37 cellular contexts compared by ENCODE assay signal in the genomic region with DNA sequence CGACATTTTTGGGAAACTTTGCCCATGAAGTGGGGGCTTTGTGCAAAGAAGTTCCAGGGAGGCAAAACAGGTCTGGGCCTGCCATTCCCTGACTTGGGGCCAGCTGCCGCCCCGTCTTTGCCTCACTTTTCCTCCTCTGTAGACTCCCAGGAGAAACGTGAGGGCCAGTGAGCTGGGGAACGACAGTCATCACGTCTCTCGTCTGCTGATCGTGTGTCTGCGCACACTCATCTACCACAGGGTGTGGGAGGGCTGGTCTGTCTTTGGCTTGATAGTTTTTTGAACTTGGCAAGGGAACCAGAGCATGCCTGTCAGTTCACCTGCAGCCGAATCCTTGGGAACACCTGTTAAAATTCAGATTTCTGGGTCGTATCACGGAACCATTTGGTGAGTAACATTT. TPM values are rescaled to one million over a fixed set of nuclear protein-coding genes. Genes with fewer than 3 reads are reported as not detected.
"Had no signal": no experiment of that assay in that cellular context is flagged by ENCODE, and none has a peak within 500 bp of the region (broad histone marks: within the 10 kb centered on the region; RNA-seq: fewer than 3 reads in every experiment).

No MANE protein-coding gene starts in this region.

- H3K27me3 ChIP-seq: pancreas, right atrium auricular region, sigmoid colon, stomach, thyroid gland, vagina had no signal

- H3K27ac Mint-ChIP-seq: immature natural killer cell; mesothelial cell of epicardium; natural killer cell treated with Interleukin-12 subunit alpha and Interleukin-12 subunit beta and Interleukin-15 and Interleukin-18, amount 100 ng/mL, for 72 hours; progenitor cell of endocrine pancreas; stimulated activated effector memory CD8-positive, alpha-beta T cell treated with anti-CD3 and anti-CD28 coated beads, Interleukin-12 subunit alpha, Interleukin-12 subunit beta, amount 100 ng/mL, for 72 hours had no signal

- H3K36me3 Mint-ChIP-seq: naive B cell; natural killer cell treated with Interleukin-12 subunit alpha and Interleukin-12 subunit beta and Interleukin-15 and Interleukin-18, amount 100 ng/mL, for 72 hours; stimulated activated effector memory CD8-positive, alpha-beta T cell treated with anti-CD3 and anti-CD28 coated beads, Interleukin-12 subunit alpha, Interleukin-12 subunit beta, amount 100 ng/mL, for 72 hours had no signal

- H3K9me3 Mint-ChIP-seq: immature natural killer cell; natural killer cell treated with Interleukin-12 subunit alpha and Interleukin-12 subunit beta and Interleukin-15 and Interleukin-18, amount 100 ng/mL, for 72 hours; stimulated activated effector memory CD8-positive, alpha-beta T cell treated with anti-CD3 and anti-CD28 coated beads, Interleukin-12 subunit alpha, Interleukin-12 subunit beta, amount 100 ng/mL, for 72 hours had no signal

- H3K27ac ChIP-seq: dorsolateral prefrontal cortex, epithelial cell of prostate, esophagus muscularis mucosa, heart right ventricle, pancreas, right atrium auricular region, sigmoid colon, stomach, thyroid gland, vagina had no signal

- ATAC-seq: heart right ventricle; mucosa of descending colon; natural killer cell treated with Interleukin-12 subunit alpha and Interleukin-12 subunit beta and Interleukin-15 and Interleukin-18, amount 100 ng/mL, for 72 hours; pancreas; stimulated activated effector memory CD8-positive, alpha-beta T cell treated with anti-CD3 and anti-CD28 coated beads, Interleukin-12 subunit alpha, Interleukin-12 subunit beta, amount 100 ng/mL, for 72 hours had no signal

- H3K36me3 ChIP-seq: esophagus muscularis mucosa, heart right ventricle, pancreas, right atrium auricular region, sigmoid colon, stomach, thyroid gland, vagina had no signal

- H3K27me3 Mint-ChIP-seq: natural killer cell treated with Interleukin-12 subunit alpha and Interleukin-12 subunit beta and Interleukin-15 and Interleukin-18, amount 100 ng/mL, for 72 hours had no signal

- DNase-seq: dorsolateral prefrontal cortex; effector CD4-positive, alpha-beta T cell; foreskin melanocyte; glutamatergic neuron; heart right ventricle; hippocampal formation; immature natural killer cell; islet precursor cell; mesenchymal stem cell; mucosa of descending colon; naive B cell; occipital lobe; pancreas; sigmoid colon; stimulated activated CD4-positive, alpha-beta T cell treated with anti-CD3 and anti-CD28 coated beads, Interleukin-2, amount 100 ng/mL, for 24 hours; stimulated activated CD4-positive, alpha-beta T cell treated with anti-CD3 and anti-CD28 coated beads, Interleukin-4, amount 100 ng/mL, for 24 hours; stimulated activated naive CD4-positive, alpha-beta T cell treated with Interleukin-2 at 50 U/mL for 16 hours; stomach; thyroid gland; trophoblast cell had no signal

- H3K4me1 ChIP-seq: heart right ventricle, pancreas, right atrium auricular region, sigmoid colon, stomach, thyroid gland, vagina had no signal

- FAIRE-seq: colon, pancreas had no signal

- H3K4me1 Mint-ChIP-seq: immature natural killer cell; mesothelial cell of epicardium; naive B cell; stimulated activated effector memory CD8-positive, alpha-beta T cell treated with anti-CD3 and anti-CD28 coated beads, Interleukin-12 subunit alpha, Interleukin-12 subunit beta, amount 100 ng/mL, for 72 hours had no signal

- H3K9me3 ChIP-seq: mucosa of descending colon, pancreas, thyroid gland had no signal

- H3K4me3 ChIP-seq: dorsolateral prefrontal cortex, esophagus muscularis mucosa, heart right ventricle, lung, mucosa of descending colon, pancreas, right atrium auricular region, sigmoid colon, stomach, thyroid gland, vagina had no signal

- H3K4me3 Mint-ChIP-seq: immature natural killer cell; mesothelial cell of epicardium; naive B cell; natural killer cell treated with Interleukin-12 subunit alpha and Interleukin-12 subunit beta and Interleukin-15 and Interleukin-18, amount 100 ng/mL, for 72 hours; stimulated activated effector memory CD8-positive, alpha-beta T cell treated with anti-CD3 and anti-CD28 coated beads, Interleukin-12 subunit alpha, Interleukin-12 subunit beta, amount 100 ng/mL, for 72 hours had no signal

RNA-seq across cellular contexts. Expression of gene GHRH, which starts 8.5 kb away (rescaled TPM):
- total RNA-seq: cerebellum; esophagus muscularis mucosa; fibroblast of lung; liver; lung; mesothelial cell of epicardium; mucosa of descending colon; natural killer cell treated with Interleukin-12 subunit alpha and Interleukin-12 subunit beta and Interleukin-15 and Interleukin-18, amount 100 ng/mL, for 72 hours; occipital lobe; pancreas; progenitor cell of endocrine pancreas; sigmoid colon; skeletal muscle tissue; stomach; subcutaneous adipose tissue; temporal lobe; thyroid gland; ureter; vagina had no signal
- polyA plus RNA-seq: fibroblast of lung, immature natural killer cell, liver, lung, sigmoid colon, stomach had no signal
